Comparison of ENCODE assay signal across 9 cellular contexts in the genomic region with DNA sequence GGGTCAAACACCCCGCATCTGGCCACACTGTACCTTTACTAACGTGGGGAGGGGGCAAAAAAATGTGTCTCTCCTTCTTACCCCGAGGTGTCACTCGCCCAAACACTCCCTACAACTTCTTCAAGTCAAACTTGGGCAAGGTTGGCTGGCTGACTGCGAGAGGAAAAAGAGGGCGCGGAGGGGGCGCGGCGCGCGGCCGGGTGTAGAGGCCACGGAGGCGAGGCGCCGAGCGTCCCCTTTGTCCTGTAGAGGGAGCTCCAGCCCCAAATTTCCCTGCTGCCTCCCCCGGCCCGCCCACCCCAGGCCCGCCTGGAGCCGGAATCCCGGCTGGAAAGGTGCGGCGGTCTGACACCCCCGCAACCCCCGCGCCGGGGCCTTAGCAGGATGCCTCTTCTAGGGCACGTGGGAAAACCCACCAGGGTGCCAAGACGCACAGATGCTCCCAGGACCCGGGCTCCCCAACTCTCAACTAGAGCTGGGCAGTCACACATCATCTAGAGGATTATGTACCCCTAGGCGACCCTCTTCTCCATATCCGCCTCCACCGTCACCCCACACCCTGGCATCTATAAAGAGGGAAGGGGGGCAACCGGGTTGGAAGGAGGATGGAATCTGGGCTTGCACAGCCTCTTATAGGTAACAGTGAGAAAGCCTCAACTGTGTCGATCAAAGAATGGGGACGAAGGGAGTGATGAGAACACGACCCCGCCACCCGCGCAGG. TPM values are rescaled to one million over a fixed set of nuclear protein-coding genes. Genes with fewer than 3 reads are reported as not detected.
A peak's percentile ranks its signal among the peaks of the same experiment; 100 is the strongest.
DNase-seq lines count a peak whose midpoint lies in the region; ATAC-seq, FAIRE-seq and TF ChIP-seq lines count a peak whose summit lies in the region.
"Had no signal": no experiment of that assay in that cellular context is flagged by ENCODE, and none has a peak within 500 bp of the region (broad histone marks: within the 10 kb centered on the region; RNA-seq: fewer than 3 reads in every experiment).

No MANE protein-coding gene starts in this region.

- no peaks in the 10 kb centered on the region for H3K9me3 ChIP-seq in right lobe of liver

- intact Hi-C loops in right lobe of liver (cut with DNase I), result loop anchor here (10.0 kb wide), 2 partner anchors 652 to 662 kb away; a partner anchor contains a TSS

- peak; percentile 44 for ATAC-seq in HG02885 (IDR thresholded peaks at IDR 0.05; ENCODE audit: poor library complexity, unreplicated experiment)
- ATAC-seq in right lobe of liver, result peak; percentile 61 to 65 (median 62)
- ATAC-seq in HG02571 (IDR thresholded peaks at IDR 0.05; ENCODE audit: unreplicated experiment), result no peak

- H3K4me3 ChIP-seq in bronchial epithelial cell (ENCODE audit: low read depth, low read length), result peak overlapping the region; percentile 90
- peak overlapping the region in 2 of 3 donors; percentile 16 to 19 for H3K4me3 ChIP-seq in right lobe of liver

- no peak overlapping the region for H3K27ac ChIP-seq in right lobe of liver

- FAIRE-seq in bronchial epithelial cell (lab: Jason Lieb, UNC), result no peak
- FAIRE-seq: colon had no signal

- TF ChIP-seq CTCF in bronchial epithelial cell (IDR thresholded peaks at IDR 0.05; ENCODE audit: insufficient read depth, low read length, severe bottlenecking) (peak; percentile 79), right lobe of liver (IDR thresholded peaks at IDR 0.05) (peak; percentile 21 to 87 (median 76))

- TF ChIP-seq POLR2A in right lobe of liver (IDR thresholded peaks at IDR 0.05), result no peak

- WGBS in right lobe of liver (ENCODE audit: insufficient coverage, low coverage, low lambda C conversion rate, missing lambda C conversion rate), result 4% methylated on average over 26 of the region's 42 CpGs

- H3K27me3 ChIP-seq in bronchial epithelial cell (ENCODE audit: control insufficient read depth, insufficient read depth, low read length) (no peaks in the 10 kb centered on the region), right lobe of liver (peaks cover 0 to 18% of the 10 kb centered on the region in 2 donors)

- DNase-seq in AG20443 (ENCODE audit: low spot score), result peak; percentile 21
- DNase-seq in bronchial epithelial cell (ENCODE audit: low read depth), result no peak
- peak in 2 of 3 donors; percentile 53 to 67 for DNase-seq in right lobe of liver
- no peak for DNase-seq in OCI-M1 (lab: John Stamatoyannopoulos, UW)
- no peak for DNase-seq in Ammon's horn (ENCODE audit: low spot score)
- no peak for DNase-seq in NCI-H146 (lab: John Stamatoyannopoulos, UW)

- H3K36me3 ChIP-seq in bronchial epithelial cell (ENCODE audit: control insufficient read depth, insufficient read depth, low read length) (peaks cover 1% of the 10 kb centered on the region), right lobe of liver (no peaks in the 10 kb centered on the region)

- peaks cover 0 to 37% (median 6%) of the 10 kb centered on the region in 4 donors for H3K4me1 ChIP-seq in right lobe of liver

RNA-seq across cellular contexts. Expression of a gene that starts 4.2 kb away (rescaled TPM):
- total RNA-seq in bronchial epithelial cell, result 2.1 and 6.0 TPM in 2 replicates
- total RNA-seq in right lobe of liver, result 1 to 10 TPM in 1 of 6 experiments, under 1 TPM in 5; 0.25 to 1.3 (median 0.61) TPM

Comparison
In these comparisons a context has a peak if more than half of its experiments do, and no peak if none do; other contexts are left out.
1. DNase-seq: peak in AG20443 (single experiment) and right lobe of liver (2 of 3); none in bronchial epithelial cell (single experiment), OCI-M1 (single experiment), Ammon's horn (single experiment) and NCI-H146 (single experiment).